19 cellular contexts compared by ENCODE assay signal in the genomic region with DNA sequence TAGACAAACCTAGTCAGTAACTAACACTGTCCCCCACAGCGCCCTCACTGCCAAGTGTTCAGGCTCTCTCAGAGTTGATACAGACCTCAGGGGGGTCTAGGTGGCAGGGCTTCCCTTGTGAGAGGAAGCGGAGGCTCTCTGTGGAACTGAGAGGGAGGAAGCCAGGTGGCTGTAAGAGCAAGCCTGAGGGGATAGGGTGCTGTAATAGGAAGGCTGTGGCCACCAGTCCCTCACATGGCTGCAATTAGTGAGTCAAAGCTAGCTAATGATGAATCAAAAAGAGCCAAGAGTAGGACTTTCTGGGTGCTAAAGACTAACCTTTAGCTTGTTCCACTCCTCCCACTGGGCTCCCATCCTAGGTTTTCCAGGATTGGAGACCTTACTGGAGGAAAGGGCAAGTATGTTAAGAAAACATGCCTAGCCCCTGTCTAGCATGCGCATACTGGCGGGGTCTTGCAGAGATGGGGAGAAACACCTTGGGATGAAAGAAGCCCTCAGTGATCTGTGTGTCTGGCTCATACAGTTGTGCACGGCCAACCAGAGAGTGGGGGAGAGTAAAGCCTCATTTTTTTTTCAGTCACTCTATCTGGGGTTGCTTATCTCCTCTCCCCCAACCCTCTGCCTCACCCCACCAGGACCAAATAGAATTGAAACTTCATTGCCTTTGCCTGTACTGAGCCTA. TPM values are rescaled to one million over a fixed set of nuclear protein-coding genes. Genes with fewer than 3 reads are reported as not detected.
DNase-seq lines count a peak whose midpoint lies in the region; ATAC-seq and TF ChIP-seq lines count a peak whose summit lies in the region.
"Had no signal": no experiment of that assay in that cellular context is flagged by ENCODE, and none has a peak within 500 bp of the region (broad histone marks: within the 10 kb centered on the region; RNA-seq: fewer than 3 reads in every experiment).

No MANE protein-coding gene starts in this region.

- H3K4me3 ChIP-seq in tibial nerve = peak overlapping the region in 1 of 4 donors; percentile 24
- H3K4me3 ChIP-seq: left lung, suprapubic skin had no signal

- H3K36me3 Mint-ChIP-seq in mesothelial cell of epicardium = no peaks in the 10 kb centered on the region
- H3K36me3 Mint-ChIP-seq: CD4-positive, CD25-positive, alpha-beta regulatory T cell had no signal

- H3K27ac ChIP-seq in foreskin keratinocyte = no peak overlapping the region
- peak overlapping the region; percentile 74 to 95 (median 88) for H3K27ac ChIP-seq in tibial nerve
- H3K27ac ChIP-seq: left lung, suprapubic skin had no signal

- whole genome bisulfite sequencing in tibial nerve, 2 donors = 56 to 71% methylated on average over 5 of the region's 5 CpGs

- TF ChIP-seq EP300 in tibial nerve (IDR thresholded peaks at IDR 0.05) = no peak

- H3K27me3 Mint-ChIP-seq in stimulated activated naive CD8-positive, alpha-beta T cell treated with anti-CD3 and anti-CD28 coated beads, Interleukin-15, amount 100 ng/mL, for 72 hours = peaks cover 93% of the 10 kb centered on the region
- peaks cover 73% of the 10 kb centered on the region for H3K27me3 Mint-ChIP-seq in mesothelial cell of epicardium (ENCODE audit: low read depth)

- DNase-seq in stimulated activated naive CD8-positive, alpha-beta T cell treated with anti-CD3 and anti-CD28 coated beads, Interleukin-15, amount 100 ng/mL, for 72 hours = no peak
- DNase-seq in stimulated activated naive CD8-positive, alpha-beta T cell treated with anti-CD3 and anti-CD28 coated beads, Interleukin-15, Interleukin-2, amounts not matched to agents 100 U/mL and 50 U/mL, for 24 hours = no peak
- DNase-seq in OCI-M1 (lab: John Stamatoyannopoulos, UW) (peak; percentile 7), foreskin keratinocyte (peak in 1 of 2 donors; percentile 39), tibial nerve (ENCODE audit: low spot score in 2 of 2) (no peak), NAMALWA (ENCODE audit: low spot score) (no peak), mesothelial cell of epicardium (ENCODE audit: low spot score in 2 of 2, unreplicated experiment in 2 of 2) (no peak)
- no peak for DNase-seq in stimulated activated naive CD4-positive, alpha-beta T cell treated with Interleukin-2 at 50 U/mL for 16 hours (lab: John Stamatoyannopoulos, UW)
- DNase-seq: ACHN; activated CD4-positive, alpha-beta T cell treated with anti-CD3 and anti-CD28 coated beads for 1 hour; activated effector memory CD4-positive, alpha-beta T cell treated with Interleukin-2 at 50 U/mL for 16 hours; CD4-positive, CD25-positive, alpha-beta regulatory T cell; EL; foreskin fibroblast; left lung; NCI-H1092 treated with DMSO at 0.1 percent for 48 hours; NCI-H226 had no signal

- H3K4me3 Mint-ChIP-seq in stimulated activated naive CD8-positive, alpha-beta T cell treated with anti-CD3 and anti-CD28 coated beads, Interleukin-15, amount 100 ng/mL, for 72 hours = no peak overlapping the region
- no peak overlapping the region for H3K4me3 Mint-ChIP-seq in mesothelial cell of epicardium

- H3K36me3 ChIP-seq in tibial nerve = no peaks in the 10 kb centered on the region
- H3K36me3 ChIP-seq: left lung, suprapubic skin had no signal

- H3K27me3 ChIP-seq in foreskin keratinocyte (peaks cover 20% of the 10 kb centered on the region), tibial nerve (peaks cover 11 to 77% of the 10 kb centered on the region in 2 donors)

- H3K9me3 ChIP-seq in tibial nerve = no peaks in the 10 kb centered on the region
- H3K9me3 ChIP-seq: left lung, suprapubic skin had no signal

- H3K27ac Mint-ChIP-seq in stimulated activated naive CD8-positive, alpha-beta T cell treated with anti-CD3 and anti-CD28 coated beads, Interleukin-15, amount 100 ng/mL, for 72 hours = no peak overlapping the region
- no peak overlapping the region for H3K27ac Mint-ChIP-seq in mesothelial cell of epicardium

- TF ChIP-seq CTCF in foreskin keratinocyte (conservative IDR thresholded peaks at IDR 0.05) (no peak), tibial nerve (IDR thresholded peaks at IDR 0.05) (no peak), mesothelial cell of epicardium (IDR thresholded peaks at IDR 0.05; ENCODE audit: unreplicated experiment) (no peak)

- TF ChIP-seq POLR2A in tibial nerve (IDR thresholded peaks at IDR 0.05) = no peak

- H3K4me1 ChIP-seq in foreskin keratinocyte (peaks cover 10% of the 10 kb centered on the region), tibial nerve (peaks cover 0 to 42% (median 9%) of the 10 kb centered on the region in 4 donors)

- peaks cover 36% of the 10 kb centered on the region for H3K4me1 Mint-ChIP-seq in stimulated activated naive CD8-positive, alpha-beta T cell treated with anti-CD3 and anti-CD28 coated beads, Interleukin-15, amount 100 ng/mL, for 72 hours
- peaks cover 6% of the 10 kb centered on the region for H3K4me1 Mint-ChIP-seq in mesothelial cell of epicardium

- peak; percentile 24 for ATAC-seq in stimulated activated naive CD8-positive, alpha-beta T cell treated with anti-CD3 and anti-CD28 coated beads, Interleukin-15, amount 100 ng/mL, for 72 hours
- no peak for ATAC-seq in stimulated activated naive CD8-positive, alpha-beta T cell treated with anti-CD3 and anti-CD28 coated beads, Interleukin-15, Interleukin-2, amounts not matched to agents 100 U/mL and 50 U/mL, for 24 hours
- ATAC-seq in foreskin keratinocyte = peak; percentile 59
- ATAC-seq: left lung had no signal

- H3K9me3 Mint-ChIP-seq in stimulated activated naive CD8-positive, alpha-beta T cell treated with anti-CD3 and anti-CD28 coated beads, Interleukin-15, amount 100 ng/mL, for 72 hours = peaks cover 0 to 13% of the 10 kb centered on the region in 2 donors
- H3K9me3 Mint-ChIP-seq in mesothelial cell of epicardium = no peaks in the 10 kb centered on the region

RNA-seq across cellular contexts. Expression of a gene that starts 13.3 kb away (rescaled TPM):
- 0.07 and 0.32 TPM in 2 replicates for total RNA-seq in foreskin keratinocyte
- 0.03 and 0.09 TPM in 2 replicates for polyA plus RNA-seq in foreskin keratinocyte
- total RNA-seq in tibial nerve = 10 to 100 TPM; 21.3 to 50.5 (median 34.3) TPM
- 0.09 TPM in 2 of 3 replicates, not detected in the other for total RNA-seq in mesothelial cell of epicardium
- total RNA-seq: CD4-positive, CD25-positive, alpha-beta regulatory T cell; osteoblast had no signal
- polyA plus RNA-seq: CD4-positive, CD25-positive, alpha-beta regulatory T cell had no signal

Comparison
In these comparisons a context has a peak if more than half of its experiments do, and no peak if none do; other contexts are left out.
1. RNA of a gene that starts 13.3 kb away (total RNA-seq): 21.3 to 50.5 TPM in tibial nerve; 0.07 to 0.32 TPM in foreskin keratinocyte and 0.09 TPM in mesothelial cell of epicardium; every median in the first group is over 10 times any median in the second.